ENCODE assay signal across 28 cellular contexts in the genomic region with DNA sequence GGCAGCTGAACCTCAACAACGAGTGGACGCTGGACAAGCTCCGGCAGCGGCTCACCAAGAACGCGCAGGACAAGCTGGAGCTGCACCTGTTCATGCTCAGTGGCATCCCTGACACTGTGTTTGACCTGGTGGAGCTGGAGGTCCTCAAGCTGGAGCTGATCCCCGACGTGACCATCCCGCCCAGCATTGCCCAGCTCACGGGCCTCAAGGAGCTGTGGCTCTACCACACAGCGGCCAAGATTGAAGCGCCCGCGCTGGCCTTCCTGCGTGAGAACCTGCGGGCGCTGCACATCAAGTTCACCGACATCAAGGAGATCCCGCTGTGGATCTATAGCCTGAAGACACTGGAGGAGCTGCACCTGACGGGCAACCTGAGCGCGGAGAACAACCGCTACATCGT. TPM values are rescaled to one million over a fixed set of nuclear protein-coding genes. Genes with fewer than 3 reads are reported as not detected.
DNase-seq lines count a peak whose midpoint lies in the region; ATAC-seq and TF ChIP-seq lines count a peak whose summit lies in the region.
"Had no signal": no experiment of that assay in that cellular context is flagged by ENCODE, and none has a peak within 500 bp of the region (broad histone marks: within the 10 kb centered on the region; RNA-seq: fewer than 3 reads in every experiment).

No MANE protein-coding gene starts in this region.

- H3K27me3 Mint-ChIP-seq in natural killer cell (ENCODE audit: low read depth in 2 of 2) = no peaks in the 10 kb centered on the region
- H3K27me3 Mint-ChIP-seq in natural killer cell treated with Interleukin-12 subunit alpha and Interleukin-12 subunit beta and Interleukin-15 and Interleukin-18, amount 100 ng/mL, for 72 hours = no peaks in the 10 kb centered on the region
- no peaks in the 10 kb centered on the region for H3K27me3 Mint-ChIP-seq in T-helper 17 cell
- H3K27me3 Mint-ChIP-seq: B cell; CD8-positive, alpha-beta memory T cell; IgD-negative memory B cell had no signal

- H3K27ac Mint-ChIP-seq in natural killer cell (peak overlapping the region; percentile 80 to 91), T-helper 17 cell (peak overlapping the region; percentile 62)
- no peak overlapping the region for H3K27ac Mint-ChIP-seq in natural killer cell treated with Interleukin-12 subunit alpha and Interleukin-12 subunit beta and Interleukin-15 and Interleukin-18, amount 100 ng/mL, for 72 hours
- H3K27ac Mint-ChIP-seq: B cell, GM23338, HFFc6 had no signal

- H3K4me1 Mint-ChIP-seq in natural killer cell = peaks cover 26 to 84% of the 10 kb centered on the region in 2 donors
- peaks cover 28 to 42% of the 10 kb centered on the region in 2 donors for H3K4me1 Mint-ChIP-seq in natural killer cell treated with Interleukin-12 subunit alpha and Interleukin-12 subunit beta and Interleukin-15 and Interleukin-18, amount 100 ng/mL, for 72 hours (ENCODE audit: low read depth in 2 of 2)
- H3K4me1 Mint-ChIP-seq in T-helper 17 cell = peaks cover 33% of the 10 kb centered on the region

- intact Hi-C loops in natural killer cell (cut with micrococcal nuclease) = no loop called here

- TF ChIP-seq CTCF in natural killer cell (IDR thresholded peaks at IDR 0.05) = no peak

- ATAC-seq in natural killer cell (no peak), T-helper 17 cell (no peak)
- no peak for ATAC-seq in natural killer cell treated with Interleukin-12 subunit alpha and Interleukin-12 subunit beta and Interleukin-15 and Interleukin-18, amount 100 ng/mL, for 72 hours
- ATAC-seq: GM23338, Panc1 had no signal

- no peaks in the 10 kb centered on the region for H3K36me3 Mint-ChIP-seq in natural killer cell
- peaks cover 9% of the 10 kb centered on the region for H3K36me3 Mint-ChIP-seq in natural killer cell treated with Interleukin-12 subunit alpha and Interleukin-12 subunit beta and Interleukin-15 and Interleukin-18, amount 100 ng/mL, for 72 hours
- peaks cover 10% of the 10 kb centered on the region for H3K36me3 Mint-ChIP-seq in T-helper 17 cell (ENCODE audit: low read depth)

- H3K4me3 Mint-ChIP-seq in natural killer cell = no peak overlapping the region
- no peak overlapping the region for H3K4me3 Mint-ChIP-seq in natural killer cell treated with Interleukin-12 subunit alpha and Interleukin-12 subunit beta and Interleukin-15 and Interleukin-18, amount 100 ng/mL, for 72 hours
- no peak overlapping the region for H3K4me3 Mint-ChIP-seq in T-helper 17 cell
- H3K4me3 Mint-ChIP-seq: B cell, GM23338, HFFc6, IgD-negative memory B cell had no signal

- DNase-seq in natural killer cell = no peak
- DNase-seq in natural killer cell treated with Interleukin-12 subunit alpha and Interleukin-12 subunit beta and Interleukin-15 and Interleukin-18, amount 100 ng/mL, for 72 hours (ENCODE audit: low spot score) = no peak
- DNase-seq in T-helper 17 cell = no peak
- DNase-seq in epithelial cell of prostate (ENCODE audit: low read depth, low spot score) = no peak
- no peak for DNase-seq in NCI-H1930 (lab: John Stamatoyannopoulos, UW)
- DNase-seq in cerebellar cortex (ENCODE audit: low spot score) = no peak
- DNase-seq in HPDE6-E6E7 (ENCODE audit: extremely low spot score) = no peak
- DNase-seq: CD8-positive, alpha-beta memory T cell; DMS79 treated with DMSO at 0.1 percent for 48 hours; GF-D8; HFFc6; MM.1S; NCI-H1417; NCI-H1694 treated with DMSO at 0.1 percent for 48 hours; NCI-H2081 treated with DMSO at 0.1 percent for 48 hours; NCI-H2171; NCI-H226; NCI-H510A; NCI-H69; SIG-M5 had no signal

- no peaks in the 10 kb centered on the region for H3K9me3 ChIP-seq in T-helper 17 cell (ENCODE audit: control insufficient read depth, low read length, poor library complexity, severe bottlenecking)
- H3K9me3 ChIP-seq: HAP-1 had no signal

- H3K9me3 Mint-ChIP-seq in natural killer cell = no peaks in the 10 kb centered on the region
- no peaks in the 10 kb centered on the region for H3K9me3 Mint-ChIP-seq in natural killer cell treated with Interleukin-12 subunit alpha and Interleukin-12 subunit beta and Interleukin-15 and Interleukin-18, amount 100 ng/mL, for 72 hours
- H3K9me3 Mint-ChIP-seq: CD8-positive, alpha-beta memory T cell; GM23338; HFFc6; IgD-negative memory B cell had no signal

- peak overlapping the region; percentile 100 for H3K27ac ChIP-seq in epithelial cell of prostate
- H3K27ac ChIP-seq: C4-2B, KMS-11, SK-N-MC had no signal

RNA-seq across cellular contexts. Expression of a gene that starts 12.4 kb away (rescaled TPM):
- total RNA-seq in natural killer cell (1 to 10 TPM; 5.4 to 6.0 (median 5.4) TPM), T-helper 17 cell (under 1 TPM in 1 of 2 donors, not detected in 1; 0.45 TPM)
- total RNA-seq in natural killer cell treated with Interleukin-12 subunit alpha and Interleukin-12 subunit beta and Interleukin-15 and Interleukin-18, amount 100 ng/mL, for 72 hours = 1 to 10 TPM in 1 of 2 donors, under 1 TPM in 1; 0.24 to 1.1 TPM

RNA-seq across cellular contexts. Expression of a gene that starts 26.4 kb away (rescaled TPM):
- total RNA-seq in natural killer cell = 10 to 100 TPM; 60.0 to 82.9 (median 67.9) TPM
- total RNA-seq in natural killer cell treated with Interleukin-12 subunit alpha and Interleukin-12 subunit beta and Interleukin-15 and Interleukin-18, amount 100 ng/mL, for 72 hours = 10 to 100 TPM; 25.6 to 28.2 TPM
- total RNA-seq in T-helper 17 cell = 10 to 100 TPM; 28.9 to 30.3 TPM

RNA-seq across cellular contexts. Expression of a gene that starts 26.6 kb away (rescaled TPM):
- total RNA-seq in natural killer cell (10 to 100 TPM in 1 of 3 donors, 1 to 10 TPM in 2; 8.9 to 11.3 (median 9.1) TPM), T-helper 17 cell (1 to 10 TPM; 4.8 to 5.7 TPM)
- 10 to 100 TPM in 1 of 2 donors, 1 to 10 TPM in 1; 6.7 to 19.9 TPM for total RNA-seq in natural killer cell treated with Interleukin-12 subunit alpha and Interleukin-12 subunit beta and Interleukin-15 and Interleukin-18, amount 100 ng/mL, for 72 hours

RNA-seq across cellular contexts. Expression of a gene that starts 39.0 kb away (rescaled TPM):
- total RNA-seq in natural killer cell = 1 to 10 TPM; 4.8 to 8.9 (median 6.7) TPM
- total RNA-seq in natural killer cell treated with Interleukin-12 subunit alpha and Interleukin-12 subunit beta and Interleukin-15 and Interleukin-18, amount 100 ng/mL, for 72 hours = 10 to 100 TPM in 1 of 2 donors, 1 to 10 TPM in 1; 8.7 to 11.5 TPM
- total RNA-seq in T-helper 17 cell = 1 to 10 TPM; 5.1 to 7.4 TPM

RNA-seq across cellular contexts. Expression of a gene that starts 39.1 kb away (rescaled TPM):
- total RNA-seq in natural killer cell = 10 to 100 TPM; 53.9 to 66.4 (median 58.3) TPM
- 100 to 1,000 TPM; 103 to 143 TPM for total RNA-seq in natural killer cell treated with Interleukin-12 subunit alpha and Interleukin-12 subunit beta and Interleukin-15 and Interleukin-18, amount 100 ng/mL, for 72 hours
- total RNA-seq in T-helper 17 cell = 10 to 100 TPM; 62.2 to 75.1 TPM

Comparison
In these comparisons a context has a peak if more than half of its experiments do, and no peak if none do; other contexts are left out.
1. H3K27ac Mint-ChIP-seq: peak in natural killer cell (2 of 2) and T-helper 17 cell (single experiment); none in natural killer cell treated with Interleukin-12 subunit alpha and Interleukin-12 subunit beta and Interleukin-15 and Interleukin-18, amount 100 ng/mL, for 72 hours (0 of 2).